In the genomic region with DNA sequence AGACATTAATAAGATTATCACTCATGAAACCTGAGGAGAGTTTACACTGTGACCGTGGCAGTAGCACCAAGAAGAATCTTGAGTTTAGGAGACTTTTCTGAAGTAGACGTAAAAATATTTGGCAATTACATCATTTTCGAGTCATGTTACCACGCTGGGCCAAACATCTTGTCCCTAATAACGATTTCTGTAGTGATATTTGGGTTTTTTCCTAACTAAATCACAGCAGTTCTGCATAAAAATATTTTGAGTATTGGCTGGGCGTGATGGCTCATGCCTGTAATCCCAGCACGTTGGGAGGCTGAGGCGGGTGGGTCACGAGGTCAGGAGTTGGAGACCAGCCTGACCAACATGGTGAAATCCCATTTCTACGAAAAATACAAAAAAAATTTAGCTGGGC, we compare ENCODE assay signal across 16 cellular contexts.
DNase-seq lines count a peak whose midpoint lies in the region; TF ChIP-seq lines count a peak whose summit lies in the region.
"Had no signal": no experiment of that assay in that cellular context is flagged by ENCODE, and none has a peak within 500 bp of the region (broad histone marks: within the 10 kb centered on the region; RNA-seq: fewer than 3 reads in every experiment).

No MANE protein-coding gene starts in this region.

- peak overlapping the region in 1 of 2 experiments; percentile 8 for H3K18ac ChIP-seq in mesenchymal stem cell (ENCODE audit: low read depth in 1 of 2, low read length in 2 of 2)

- no peak overlapping the region for H2AK5ac ChIP-seq in mesenchymal stem cell (ENCODE audit: low read length, severe bottlenecking)

- TF ChIP-seq CTCF in fibroblast of mammary gland (conservative IDR thresholded peaks at IDR 0.05; ENCODE audit: control insufficient read depth, insufficient read depth, low read depth, low read length) = no peak

- H3K14ac ChIP-seq in mesenchymal stem cell (ENCODE audit: low read length in 2 of 2) = no peak overlapping the region

- H2BK12ac ChIP-seq in mesenchymal stem cell (ENCODE audit: low read length in 2 of 2) = no peak overlapping the region

- no peaks in the 10 kb centered on the region for H3K27me3 ChIP-seq in mesenchymal stem cell (ENCODE audit: control insufficient read depth in 1 of 2, insufficient read depth in 1 of 2, low read length in 2 of 2)

- no peaks in the 10 kb centered on the region for H3K36me3 ChIP-seq in mesenchymal stem cell (ENCODE audit: control insufficient read depth in 1 of 2, insufficient read depth in 2 of 2, low read depth in 1 of 2, low read length in 2 of 2)

- no peaks in the 10 kb centered on the region for H3K9me3 ChIP-seq in mesenchymal stem cell (ENCODE audit: control insufficient read depth, low read length)
- H3K9me3 ChIP-seq: Caco-2 had no signal

- H2BK5ac ChIP-seq in mesenchymal stem cell (ENCODE audit: low read depth, low read length, poor library complexity, severe bottlenecking) = no peak overlapping the region

- no peaks in the 10 kb centered on the region for H3K79me1 ChIP-seq in mesenchymal stem cell (replicated peaks; ENCODE audit: low read length, poor library complexity, severe bottlenecking)

- H2BK15ac ChIP-seq in mesenchymal stem cell (ENCODE audit: low read depth, poor library complexity, severe bottlenecking) = no peak overlapping the region

- no peak overlapping the region for H2BK120ac ChIP-seq in mesenchymal stem cell (ENCODE audit: low read depth, low read length)

- no peak overlapping the region for H3K23ac ChIP-seq in mesenchymal stem cell (ENCODE audit: low read length in 2 of 2)

- no peak overlapping the region for H3K4me3 ChIP-seq in fibroblast of mammary gland (ENCODE audit: control insufficient read depth, low read depth, low read length)
- H3K4me3 ChIP-seq in mesenchymal stem cell (ENCODE audit: insufficient read depth in 1 of 2, low read depth in 1 of 2, low read length in 2 of 2) = no peak overlapping the region
- H3K4me3 ChIP-seq: GM23338 had no signal

- peak overlapping the region in 1 of 2 experiments; percentile 81 for H3K4ac ChIP-seq in mesenchymal stem cell (ENCODE audit: low read depth in 1 of 2, low read length in 2 of 2)

- H3K27ac ChIP-seq in mesenchymal stem cell (ENCODE audit: low read length, poor library complexity, severe bottlenecking) = no peak overlapping the region

- no peak overlapping the region for H3K4me2 ChIP-seq in mesenchymal stem cell (ENCODE audit: low read length, poor library complexity, severe bottlenecking)
- H3K4me2 ChIP-seq: GM23338 had no signal

- H3K9ac ChIP-seq in mesenchymal stem cell (ENCODE audit: low read length) = no peak overlapping the region

- DNase-seq in AG20443 (ENCODE audit: low spot score) = peak; percentile 9
- DNase-seq in HS-5 (ENCODE audit: low read depth) = peak; percentile 26
- peak; percentile 70 for DNase-seq in fibroblast of mammary gland (ENCODE audit: low read depth)
- DNase-seq in myocyte (ENCODE audit: low read depth) = peak; percentile 14
- no peak for DNase-seq in kidney tubule cell (ENCODE audit: low spot score)
- no peak for DNase-seq in DMS79 (lab: John Stamatoyannopoulos, UW)
- DNase-seq in mesenchymal stem cell = no peak
- DNase-seq: Caco-2; DMS53; MM.1S; NCI-H1092 treated with DMSO at 0.1 percent for 48 hours; NCI-H1694; NCI-H524 treated with DMSO at 0.1 percent for 48 hours; NK-92 treated with Interleukin-12 subunit alpha and Interleukin-12 subunit beta, amount 100 ng/mL, for 24 hours; OCI-M1 had no signal

- H4K91ac ChIP-seq in mesenchymal stem cell (ENCODE audit: low read length) = no peak overlapping the region

- no peaks in the 10 kb centered on the region for H3K4me1 ChIP-seq in mesenchymal stem cell (ENCODE audit: control insufficient read depth, insufficient read depth, low read depth, low read length)
- H3K4me1 ChIP-seq: Caco-2 had no signal

- no peak overlapping the region for H4K8ac ChIP-seq in mesenchymal stem cell (ENCODE audit: low read length)

- no peak overlapping the region for H2AFZ ChIP-seq in mesenchymal stem cell (ENCODE audit: low read depth, low read length)
- H2AFZ ChIP-seq: GM23338 had no signal

- WGBS in mesenchymal stem cell = 73% methylated on average over 9 of the region's 10 CpGs

Comparison
In these comparisons a context has a peak if more than half of its experiments do, and no peak if none do; other contexts are left out.
1. DNase-seq: peak in AG20443 (single experiment), HS-5 (single experiment), fibroblast of mammary gland (single experiment) and myocyte (single experiment); none in kidney tubule cell (single experiment), DMS79 (single experiment) and mesenchymal stem cell (single experiment).